In the genomic region with DNA sequence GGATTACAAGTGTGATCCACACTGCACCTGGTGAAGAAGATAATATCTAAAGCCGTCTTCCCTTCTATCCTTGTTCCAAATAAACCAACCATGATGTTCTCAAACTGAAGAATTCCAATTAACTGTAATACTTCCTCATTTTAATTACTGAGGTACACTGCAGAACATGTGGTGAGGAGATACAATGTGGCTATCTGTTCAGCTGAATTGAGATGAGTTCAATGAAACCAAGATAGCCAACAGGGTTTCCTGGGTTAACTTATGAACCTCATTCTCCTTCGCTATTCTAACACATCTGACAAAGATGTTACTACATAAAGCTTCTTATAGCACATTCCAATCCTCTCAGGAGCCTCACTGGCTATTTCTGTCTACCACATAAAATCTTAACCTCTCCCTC, we compare ENCODE assay signal across 34 cellular contexts.
"Had no signal": no experiment of that assay in that cellular context is flagged by ENCODE, and none has a peak within 500 bp of the region (broad histone marks: within the 10 kb centered on the region; RNA-seq: fewer than 3 reads in every experiment).

No MANE protein-coding gene starts in this region.

- H3K36me3 ChIP-seq: MG63 had no signal

- DNase-seq: Karpas-422, Kasumi-1, MG63, MM.1S, MV-4-11, NCI-H1048, NCI-H1092, NCI-H1092 treated with DMSO at 0.1 percent for 48 hours, NCI-H1105, NCI-H1105 treated with DMSO at 0.1 percent for 48 hours, NCI-H1417, NCI-H1417 treated with DMSO at 0.1 percent for 48 hours, NCI-H1436, NCI-H1436 treated with DMSO at 0.1 percent for 48 hours, NCI-H146, NCI-H1694, NCI-H1694 treated with DMSO at 0.1 percent for 48 hours, NCI-H187, NCI-H187 treated with DMSO at 0.1 percent for 48 hours, NCI-H1930, NCI-H2029, NCI-H2029 treated with DMSO at 0.1 percent for 48 hours, NCI-H2081, NCI-H2081 treated with DMSO at 0.1 percent for 48 hours, NCI-H2107, NCI-H2171, NCI-H2171 treated with DMSO at 0.1 percent for 48 hours, NCI-H2227 treated with DMSO at 0.1 percent for 48 hours, NCI-H226, NCI-H345, NCI-H446, NCI-H446 treated with DMSO at 0.1 percent for 48 hours, NCI-H510A, NCI-H510A treated with DMSO at 0.1 percent for 48 hours had no signal

- H3K9me3 ChIP-seq: MG63 had no signal

- H3K4me3 ChIP-seq: MG63 had no signal
